In the genomic region with DNA sequence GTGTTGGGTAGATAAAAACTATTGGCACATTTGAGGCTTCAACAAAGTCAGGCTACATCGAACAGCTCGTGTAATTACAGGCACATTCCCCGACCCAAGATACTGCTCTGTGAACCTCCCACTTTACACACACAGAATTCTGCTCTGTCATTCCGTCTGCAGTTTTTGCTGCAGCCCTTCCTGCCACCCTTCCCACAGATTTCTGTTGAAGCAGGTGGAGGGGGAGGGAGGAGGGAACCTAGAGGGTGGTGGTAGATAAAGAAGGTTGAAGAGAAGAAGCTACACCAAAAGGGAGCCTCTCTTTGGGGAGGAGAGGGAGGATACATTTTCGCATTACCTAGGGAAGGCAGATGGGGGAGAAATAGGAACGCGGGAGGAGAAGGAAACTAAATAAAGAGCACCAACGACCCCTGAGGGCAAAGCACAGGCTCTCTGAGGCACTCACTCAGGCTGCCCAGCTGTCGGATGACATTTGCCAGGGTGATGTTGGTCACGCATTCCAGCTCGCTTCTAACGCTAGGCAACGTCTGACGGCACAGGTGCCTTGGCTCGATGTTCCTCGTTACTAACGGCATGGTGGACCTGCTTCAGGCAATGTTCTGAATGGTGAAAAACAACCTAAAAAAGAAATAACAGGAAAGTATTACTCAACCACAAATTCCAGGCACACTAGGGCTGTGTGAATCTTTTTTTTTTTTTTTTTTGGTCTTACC, we compare ENCODE assay signal across 1 cellular context.
TF ChIP-seq lines count a peak whose summit lies in the region.

No MANE protein-coding gene starts in this region.

TF ChIP-seq in HepG2, 621 proteins besides CTCF, POLR2A, EP300 and RAD21:
- TF ChIP-seq, protein P1, sequence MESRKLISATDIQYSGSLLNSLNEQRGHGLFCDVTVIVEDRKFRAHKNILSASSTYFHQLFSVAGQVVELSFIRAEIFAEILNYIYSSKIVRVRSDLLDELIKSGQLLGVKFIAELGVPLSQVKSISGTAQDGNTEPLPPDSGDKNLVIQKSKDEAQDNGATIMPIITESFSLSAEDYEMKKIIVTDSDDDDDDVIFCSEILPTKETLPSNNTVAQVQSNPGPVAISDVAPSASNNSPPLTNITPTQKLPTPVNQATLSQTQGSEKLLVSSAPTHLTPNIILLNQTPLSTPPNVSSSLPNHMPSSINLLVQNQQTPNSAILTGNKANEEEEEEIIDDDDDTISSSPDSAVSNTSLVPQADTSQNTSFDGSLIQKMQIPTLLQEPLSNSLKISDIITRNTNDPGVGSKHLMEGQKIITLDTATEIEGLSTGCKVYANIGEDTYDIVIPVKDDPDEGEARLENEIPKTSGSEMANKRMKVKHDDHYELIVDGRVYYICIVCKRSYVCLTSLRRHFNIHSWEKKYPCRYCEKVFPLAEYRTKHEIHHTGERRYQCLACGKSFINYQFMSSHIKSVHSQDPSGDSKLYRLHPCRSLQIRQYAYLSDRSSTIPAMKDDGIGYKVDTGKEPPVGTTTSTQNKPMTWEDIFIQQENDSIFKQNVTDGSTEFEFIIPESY (CRISPR knock-in tag; IDR thresholded peaks at IDR 0.05) = 0 out of 2 replicates have a peak, but pooled peaks have one; percentile 10
- TF ChIP-seq RBM22 (optimal IDR thresholded peaks at IDR 0.05; ENCODE audit: low read length) = no peak
- TF ChIP-seq NFE2 (CRISPR knock-in tag; IDR thresholded peaks at IDR 0.05) = 0 out of 2 replicates have a peak, but pooled peaks have one; percentile 16
- TF ChIP-seq, protein P2, sequence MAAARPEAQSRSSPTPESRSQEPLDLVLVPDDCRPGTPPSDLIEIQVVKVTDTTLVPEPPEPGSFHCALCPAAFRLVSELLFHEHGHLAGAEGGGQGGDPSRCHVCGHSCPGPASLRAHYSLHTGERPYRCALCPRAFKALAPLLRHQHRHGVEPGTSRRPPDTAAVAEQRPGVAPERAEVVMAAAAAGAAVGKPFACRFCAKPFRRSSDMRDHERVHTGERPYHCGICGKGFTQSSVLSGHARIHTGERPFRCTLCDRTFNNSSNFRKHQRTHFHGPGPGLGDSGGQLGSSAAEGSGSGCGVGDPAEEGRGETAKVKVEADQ (CRISPR knock-in tag; IDR thresholded peaks at IDR 0.05; ENCODE audit: borderline replicate concordance) = no peak
TF ChIP-seq in HepG2: peak in this region for 2.
